Comparison of ENCODE assay signal across 1 cellular context in genomic region chr1:117576236-117576635, GRCh38.
TF ChIP-seq lines count a peak whose summit lies in the region.

No MANE protein-coding gene starts in this region.

TF ChIP-seq in K562, 482 proteins besides CTCF, POLR2A, EP300 and RAD21:
- TF ChIP-seq MEF2A (IDR thresholded peaks at IDR 0.05; ENCODE audit: control insufficient read depth, low read depth, low read length) (no peak), ZBTB17 (CRISPR knock-in tag; IDR thresholded peaks at IDR 0.05) (no peak), ZNF24 (IDR thresholded peaks at IDR 0.05) (no peak), YY1 (IDR thresholded peaks at IDR 0.05; ENCODE audit: borderline replicate concordance in 1 of 3, control insufficient read depth in 1 of 3, extremely low read depth in 1 of 3, insufficient read depth in 3 of 3, insufficient read length in 1 of 3, insufficient replicate concordance in 2 of 3, low read depth in 1 of 3, low read length in 2 of 3) (no peak), MAFG (tag; conservative IDR thresholded peaks at IDR 0.05) (no peak), SNIP1 (IDR thresholded peaks at IDR 0.05; ENCODE audit: low read depth) (no peak), SRF (CRISPR knock-in tag; IDR thresholded peaks at IDR 0.05) (no peak), SUPT5H (IDR thresholded peaks at IDR 0.05) (no peak), CHD2 (IDR thresholded peaks at IDR 0.05; ENCODE audit: low read depth, low read length) (no peak), HNRNPUL1 (IDR thresholded peaks at IDR 0.05; ENCODE audit: low read length) (no peak)
- TF ChIP-seq, protein P1, sequence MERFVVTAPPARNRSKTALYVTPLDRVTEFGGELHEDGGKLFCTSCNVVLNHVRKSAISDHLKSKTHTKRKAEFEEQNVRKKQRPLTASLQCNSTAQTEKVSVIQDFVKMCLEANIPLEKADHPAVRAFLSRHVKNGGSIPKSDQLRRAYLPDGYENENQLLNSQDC (CRISPR knock-in tag; IDR thresholded peaks at IDR 0.05), result no peak
